Comparison of ENCODE assay signal across 13 cellular contexts in the genomic region with DNA sequence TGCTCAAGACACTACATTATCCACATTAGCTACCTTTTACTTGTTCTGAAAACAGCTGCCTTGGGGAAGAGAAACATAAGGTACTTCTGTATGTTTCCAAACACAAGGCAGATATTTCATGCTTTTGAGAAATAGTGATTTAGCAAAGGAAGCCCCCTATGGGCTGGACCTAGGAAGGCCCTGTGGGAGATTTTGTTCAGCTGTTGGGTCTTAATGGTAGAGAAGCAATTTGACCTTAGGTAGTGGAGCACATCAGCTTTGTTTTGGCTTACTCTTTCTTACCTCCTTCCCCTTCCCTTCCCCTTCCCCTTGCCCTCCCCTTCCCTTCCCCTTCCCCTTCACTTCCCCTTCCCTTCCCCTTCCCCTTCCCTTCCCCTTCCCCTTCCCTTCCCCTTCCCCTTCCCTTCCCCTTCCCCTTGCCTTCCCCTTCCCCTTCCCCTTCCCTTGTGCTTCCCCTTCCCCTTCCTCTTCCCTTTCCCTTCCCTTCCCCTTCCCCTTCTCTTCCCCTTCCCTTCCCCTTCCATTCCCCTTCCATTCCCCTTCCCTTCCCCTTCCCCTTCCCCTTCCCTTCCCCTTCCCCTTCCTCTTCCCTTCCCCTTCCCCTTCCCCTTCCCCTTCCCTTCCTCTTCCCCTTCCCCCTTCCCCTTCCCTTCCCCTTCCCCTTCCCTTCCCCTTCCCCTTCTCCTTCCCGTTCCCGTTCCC.
A peak's percentile ranks its signal among the peaks of the same experiment; 100 is the strongest.
DNase-seq lines count a peak whose midpoint lies in the region; ATAC-seq and TF ChIP-seq lines count a peak whose summit lies in the region.
"Had no signal": no experiment of that assay in that cellular context is flagged by ENCODE, and none has a peak within 500 bp of the region (broad histone marks: within the 10 kb centered on the region; RNA-seq: fewer than 3 reads in every experiment).

No MANE protein-coding gene starts in this region.

- H3K4me1 ChIP-seq in DND-41 (ENCODE audit: insufficient read depth, low read length): no peaks in the 10 kb centered on the region
- H3K4me1 ChIP-seq in SJCRH30: no peaks in the 10 kb centered on the region
- H3K4me1 ChIP-seq: gastroesophageal sphincter had no signal

- no peaks in the 10 kb centered on the region for H4K20me1 ChIP-seq in DND-41 (ENCODE audit: insufficient read depth, low read length)

- DNase-seq in DND-41 (no peak), GM20000 (ENCODE audit: low spot score) (no peak), SJCRH30 (peak; percentile 16 to 54), iPS-NIHi7 (ENCODE audit: extremely low spot score) (peak; percentile 31)
- DNase-seq: kidney; naive thymus-derived CD8-positive, alpha-beta T cell; NCI-H1436 treated with DMSO at 0.1 percent for 48 hours; NCI-H526; SIG-M5 had no signal

- H3K27me3 ChIP-seq in DND-41 (ENCODE audit: insufficient read depth, low read length, poor library complexity) (no peaks in the 10 kb centered on the region), SJCRH30 (no peaks in the 10 kb centered on the region)
- H3K27me3 ChIP-seq: gastroesophageal sphincter had no signal

- no peak overlapping the region for H3K9ac ChIP-seq in DND-41 (ENCODE audit: low read depth, low read length)

- no peak for ATAC-seq in DND-41 (ENCODE audit: insufficient read depth, low read depth)
- no peak for ATAC-seq in GM19463 (IDR thresholded peaks at IDR 0.05; ENCODE audit: unreplicated experiment)
- no peak for ATAC-seq in HG02763 (IDR thresholded peaks at IDR 0.05; ENCODE audit: unreplicated experiment)
- ATAC-seq in HG03342 (IDR thresholded peaks at IDR 0.05; ENCODE audit: unreplicated experiment): no peak
- ATAC-seq: gastroesophageal sphincter; naive thymus-derived CD8-positive, alpha-beta T cell had no signal

- H3K9me3 ChIP-seq in DND-41 (ENCODE audit: insufficient read depth, low read length, severe bottlenecking): no peaks in the 10 kb centered on the region
- H3K9me3 ChIP-seq in SJCRH30 (replicated peaks): no peaks in the 10 kb centered on the region
- H3K9me3 ChIP-seq: gastroesophageal sphincter had no signal

- H3K36me3 ChIP-seq in DND-41 (ENCODE audit: insufficient read depth, low read length) (peaks cover 6% of the 10 kb centered on the region; the same call in 1 of the 2 replicates), SJCRH30 (no peaks in the 10 kb centered on the region)

- TF ChIP-seq CTCF in DND-41 (IDR thresholded peaks at IDR 0.05; ENCODE audit: borderline replicate concordance, extremely low read depth, low read length, poor library complexity, severe bottlenecking) (peak; percentile 21), GM20000 (IDR thresholded peaks at IDR 0.05; ENCODE audit: extremely low read depth, missing control alignments) (peak; percentile 19)

- no peak overlapping the region for H3K27ac ChIP-seq in DND-41 (ENCODE audit: low read length)
- H3K27ac ChIP-seq in SJCRH30: no peak overlapping the region
- H3K27ac ChIP-seq: gastroesophageal sphincter had no signal

- no peak overlapping the region for H2AFZ ChIP-seq in DND-41 (ENCODE audit: low read depth, low read length)

- no peaks in the 10 kb centered on the region for H3K79me2 ChIP-seq in DND-41 (ENCODE audit: insufficient read depth, low read length)

- no peak overlapping the region for H3K4me3 ChIP-seq in DND-41 (ENCODE audit: low read depth in 1 of 2, low read length in 2 of 2)
- no peak overlapping the region for H3K4me3 ChIP-seq in SJCRH30
- H3K4me3 ChIP-seq: gastroesophageal sphincter had no signal

- no peak overlapping the region for H3K4me2 ChIP-seq in DND-41 (ENCODE audit: insufficient read depth, low read length)

Comparison
In these comparisons a context has a peak if more than half of its experiments do, and no peak if none do; other contexts are left out.
1. DNase-seq: peak in SJCRH30 (2 of 2) and iPS-NIHi7 (single experiment); none in DND-41 (single experiment) and GM20000 (single experiment).